ENCODE assay signal across 19 cellular contexts in the genomic region with DNA sequence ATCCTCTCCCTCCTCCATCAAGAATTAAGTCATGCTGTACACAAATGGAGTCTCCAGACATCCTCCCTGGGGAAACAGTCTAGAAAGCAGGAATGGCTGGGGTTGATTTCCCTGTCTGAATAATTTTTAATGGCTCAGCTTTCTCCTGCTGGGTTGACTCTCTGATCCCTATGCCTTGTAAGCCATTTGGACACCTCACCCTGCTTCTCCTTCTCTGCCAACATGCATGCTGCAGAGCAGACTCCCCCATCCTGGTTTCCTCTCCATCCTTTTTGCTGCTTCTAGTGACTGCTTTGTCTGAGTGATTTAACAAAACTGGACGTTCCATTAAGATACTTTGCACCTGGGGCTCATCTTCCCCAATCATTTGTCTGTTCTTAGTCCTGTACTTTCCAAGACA. TPM values are rescaled to one million over a fixed set of nuclear protein-coding genes. Genes with fewer than 3 reads are reported as not detected.
DNase-seq lines count a peak whose midpoint lies in the region; ATAC-seq and TF ChIP-seq lines count a peak whose summit lies in the region.
"Had no signal": no experiment of that assay in that cellular context is flagged by ENCODE, and none has a peak within 500 bp of the region (broad histone marks: within the 10 kb centered on the region; RNA-seq: fewer than 3 reads in every experiment).

No MANE protein-coding gene starts in this region.

- peaks cover 8% of the 10 kb centered on the region for H3K4me1 Mint-ChIP-seq in GM23338
- peaks cover 46% of the 10 kb centered on the region for H3K4me1 Mint-ChIP-seq in glutamatergic neuron (ENCODE audit: low read depth, unreplicated experiment)
- H3K4me1 Mint-ChIP-seq: CD4-positive, alpha-beta memory T cell had no signal

- H3K27me3 ChIP-seq in GM23338 (ENCODE audit: insufficient read depth) (no peaks in the 10 kb centered on the region), colonic mucosa (no peaks in the 10 kb centered on the region)

- H3K4me3 ChIP-seq in GM23338: no peak overlapping the region
- H3K4me3 ChIP-seq in colonic mucosa: no peak overlapping the region
- H3K4me3 ChIP-seq: GM12878, HAP-1 had no signal

- H3K4me3 Mint-ChIP-seq in GM23338: no peak overlapping the region
- H3K4me3 Mint-ChIP-seq in glutamatergic neuron (ENCODE audit: unreplicated experiment): peak overlapping the region; percentile 57
- H3K4me3 Mint-ChIP-seq: CD4-positive, alpha-beta memory T cell; HFFc6 had no signal

- H3K79me2 ChIP-seq in GM23338 (replicated peaks; ENCODE audit: insufficient read depth): no peaks in the 10 kb centered on the region

- H3K27ac Mint-ChIP-seq in GM23338 (no peak overlapping the region), glutamatergic neuron (ENCODE audit: unreplicated experiment) (peak overlapping the region; percentile 78)
- H3K27ac Mint-ChIP-seq: CD4-positive, alpha-beta memory T cell; HFFc6 had no signal

- ATAC-seq in GM23338 (no peak), GM18867 (IDR thresholded peaks at IDR 0.05; ENCODE audit: unreplicated experiment) (no peak)
- ATAC-seq: GM12878 had no signal

- H3K27me3 Mint-ChIP-seq in GM23338 (ENCODE audit: insufficient read depth, low read depth, poor library complexity): peaks cover 2% of the 10 kb centered on the region
- peaks cover 2% of the 10 kb centered on the region for H3K27me3 Mint-ChIP-seq in glutamatergic neuron (ENCODE audit: unreplicated experiment)

- H3K9me3 Mint-ChIP-seq in GM23338 (no peaks in the 10 kb centered on the region; the same call in 2 of the 3 replicates), glutamatergic neuron (ENCODE audit: unreplicated experiment) (peaks cover 7% of the 10 kb centered on the region)
- H3K9me3 Mint-ChIP-seq: CD4-positive, alpha-beta memory T cell had no signal

- no peaks in the 10 kb centered on the region for H4K20me1 ChIP-seq in GM23338 (replicated peaks; ENCODE audit: insufficient read depth)

- H3K9me2 ChIP-seq in GM23338 (ENCODE audit: insufficient read depth): no peaks in the 10 kb centered on the region

- H3K4me1 ChIP-seq in GM23338 (ENCODE audit: insufficient read depth): peaks cover 5% of the 10 kb centered on the region
- H3K4me1 ChIP-seq in colonic mucosa: no peaks in the 10 kb centered on the region
- H3K4me1 ChIP-seq: HAP-1 had no signal

- no peaks in the 10 kb centered on the region for H3F3A ChIP-seq in GM23338 (replicated peaks; ENCODE audit: low read depth)

- H3K27ac ChIP-seq in GM23338 (ENCODE audit: low read depth) (no peak overlapping the region), colonic mucosa (no peak overlapping the region)

- H3K9ac ChIP-seq in colonic mucosa (ENCODE audit: low read depth in 2 of 2, low read length in 2 of 2): no peak overlapping the region

- intact Hi-C loops in colonic mucosa (cut with DNase I): no loop called here

- no peak overlapping the region for H3K4me2 ChIP-seq in GM23338

- DNase-seq in GM23338 (ENCODE audit: low spot score) (no peak), cerebellar cortex (ENCODE audit: low spot score) (peak; percentile 75), glutamatergic neuron (no peak), retina (peak; percentile 40), colonic mucosa (no peak)
- no peak for DNase-seq in stimulated activated CD4-positive, alpha-beta T cell treated with anti-CD3 and anti-CD28 coated beads, Interleukin-2, amount 100 ng/mL, for 24 hours
- DNase-seq: Calu3; CD4-positive, alpha-beta memory T cell; COR-L47; DMS153; DND-41; GDM1; GOT3; HFFc6 had no signal

- no peak for TF ChIP-seq CTCF in GM23338 (conservative IDR thresholded peaks at IDR 0.05; ENCODE audit: low read depth in 2 of 2)
- no peak for TF ChIP-seq CTCF in glutamatergic neuron (IDR thresholded peaks at IDR 0.05; ENCODE audit: partially characterized antibody, unreplicated experiment)
- TF ChIP-seq CTCF in colonic mucosa (IDR thresholded peaks at IDR 0.05): no peak

- H3K36me3 ChIP-seq in GM23338 (ENCODE audit: insufficient read depth): no peaks in the 10 kb centered on the region
- H3K36me3 ChIP-seq in colonic mucosa: no peaks in the 10 kb centered on the region
- H3K36me3 ChIP-seq: HAP-1 had no signal

- H3K36me3 Mint-ChIP-seq in GM23338 (ENCODE audit: low read depth) (no peaks in the 10 kb centered on the region), glutamatergic neuron (ENCODE audit: unreplicated experiment) (no peaks in the 10 kb centered on the region)
- H3K36me3 Mint-ChIP-seq: CD4-positive, alpha-beta memory T cell had no signal

- no peaks in the 10 kb centered on the region for H3K9me3 ChIP-seq in colonic mucosa
- H3K9me3 ChIP-seq: HAP-1 had no signal

- 0 out of 2 replicates have a peak overlapping the region, but pooled peaks have one; percentile 32 for H2AFZ ChIP-seq in GM23338

TF ChIP-seq in GM23338, 12 proteins besides CTCF, POLR2A, EP300 and RAD21:
- TF ChIP-seq, protein P1, sequence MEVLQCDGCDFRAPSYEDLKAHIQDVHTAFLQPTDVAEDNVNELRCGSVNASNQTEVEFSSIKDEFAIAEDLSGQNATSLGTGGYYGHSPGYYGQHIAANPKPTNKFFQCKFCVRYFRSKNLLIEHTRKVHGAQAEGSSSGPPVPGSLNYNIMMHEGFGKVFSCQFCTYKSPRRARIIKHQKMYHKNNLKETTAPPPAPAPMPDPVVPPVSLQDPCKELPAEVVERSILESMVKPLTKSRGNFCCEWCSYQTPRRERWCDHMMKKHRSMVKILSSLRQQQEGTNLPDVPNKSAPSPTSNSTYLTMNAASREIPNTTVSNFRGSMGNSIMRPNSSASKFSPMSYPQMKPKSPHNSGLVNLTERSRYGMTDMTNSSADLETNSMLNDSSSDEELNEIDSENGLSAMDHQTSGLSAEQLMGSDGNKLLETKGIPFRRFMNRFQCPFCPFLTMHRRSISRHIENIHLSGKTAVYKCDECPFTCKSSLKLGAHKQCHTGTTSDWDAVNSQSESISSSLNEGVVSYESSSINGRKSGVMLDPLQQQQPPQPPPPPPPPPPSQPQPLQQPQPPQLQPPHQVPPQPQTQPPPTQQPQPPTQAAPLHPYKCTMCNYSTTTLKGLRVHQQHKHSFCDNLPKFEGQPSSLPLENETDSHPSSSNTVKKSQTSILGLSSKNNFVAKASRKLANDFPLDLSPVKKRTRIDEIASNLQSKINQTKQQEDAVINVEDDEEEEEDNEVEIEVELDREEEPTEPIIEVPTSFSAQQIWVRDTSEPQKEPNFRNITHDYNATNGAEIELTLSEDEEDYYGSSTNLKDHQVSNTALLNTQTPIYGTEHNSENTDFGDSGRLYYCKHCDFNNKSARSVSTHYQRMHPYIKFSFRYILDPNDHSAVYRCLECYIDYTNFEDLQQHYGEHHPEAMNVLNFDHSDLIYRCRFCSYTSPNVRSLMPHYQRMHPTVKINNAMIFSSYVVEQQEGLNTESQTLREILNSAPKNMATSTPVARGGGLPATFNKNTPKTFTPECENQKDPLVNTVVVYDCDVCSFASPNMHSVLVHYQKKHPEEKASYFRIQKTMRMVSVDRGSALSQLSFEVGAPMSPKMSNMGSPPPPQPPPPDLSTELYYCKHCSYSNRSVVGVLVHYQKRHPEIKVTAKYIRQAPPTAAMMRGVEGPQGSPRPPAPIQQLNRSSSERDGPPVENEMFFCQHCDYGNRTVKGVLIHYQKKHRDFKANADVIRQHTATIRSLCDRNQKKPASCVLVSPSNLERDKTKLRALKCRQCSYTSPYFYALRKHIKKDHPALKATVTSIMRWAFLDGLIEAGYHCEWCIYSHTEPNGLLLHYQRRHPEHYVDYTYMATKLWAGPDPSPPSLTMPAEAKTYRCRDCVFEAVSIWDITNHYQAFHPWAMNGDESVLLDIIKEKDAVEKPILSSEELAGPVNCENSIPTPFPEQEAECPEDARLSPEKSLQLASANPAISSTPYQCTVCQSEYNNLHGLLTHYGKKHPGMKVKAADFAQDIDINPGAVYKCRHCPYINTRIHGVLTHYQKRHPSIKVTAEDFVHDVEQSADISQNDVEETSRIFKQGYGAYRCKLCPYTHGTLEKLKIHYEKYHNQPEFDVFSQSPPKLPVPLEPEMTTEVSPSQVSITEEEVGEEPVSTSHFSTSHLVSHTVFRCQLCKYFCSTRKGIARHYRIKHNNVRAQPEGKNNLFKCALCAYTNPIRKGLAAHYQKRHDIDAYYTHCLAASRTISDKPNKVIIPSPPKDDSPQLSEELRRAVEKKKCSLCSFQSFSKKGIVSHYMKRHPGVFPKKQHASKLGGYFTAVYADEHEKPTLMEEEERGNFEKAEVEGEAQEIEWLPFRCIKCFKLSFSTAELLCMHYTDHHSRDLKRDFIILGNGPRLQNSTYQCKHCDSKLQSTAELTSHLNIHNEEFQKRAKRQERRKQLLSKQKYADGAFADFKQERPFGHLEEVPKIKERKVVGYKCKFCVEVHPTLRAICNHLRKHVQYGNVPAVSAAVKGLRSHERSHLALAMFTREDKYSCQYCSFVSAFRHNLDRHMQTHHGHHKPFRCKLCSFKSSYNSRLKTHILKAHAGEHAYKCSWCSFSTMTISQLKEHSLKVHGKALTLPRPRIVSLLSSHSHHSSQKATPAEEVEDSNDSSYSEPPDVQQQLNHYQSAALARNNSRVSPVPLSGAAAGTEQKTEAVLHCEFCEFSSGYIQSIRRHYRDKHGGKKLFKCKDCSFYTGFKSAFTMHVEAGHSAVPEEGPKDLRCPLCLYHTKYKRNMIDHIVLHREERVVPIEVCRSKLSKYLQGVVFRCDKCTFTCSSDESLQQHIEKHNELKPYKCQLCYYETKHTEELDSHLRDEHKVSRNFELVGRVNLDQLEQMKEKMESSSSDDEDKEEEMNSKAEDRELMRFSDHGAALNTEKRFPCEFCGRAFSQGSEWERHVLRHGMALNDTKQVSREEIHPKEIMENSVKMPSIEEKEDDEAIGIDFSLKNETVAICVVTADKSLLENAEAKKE (CRISPR knock-in tag; IDR thresholded peaks at IDR 0.05): no peak
- TF ChIP-seq, protein P2, sequence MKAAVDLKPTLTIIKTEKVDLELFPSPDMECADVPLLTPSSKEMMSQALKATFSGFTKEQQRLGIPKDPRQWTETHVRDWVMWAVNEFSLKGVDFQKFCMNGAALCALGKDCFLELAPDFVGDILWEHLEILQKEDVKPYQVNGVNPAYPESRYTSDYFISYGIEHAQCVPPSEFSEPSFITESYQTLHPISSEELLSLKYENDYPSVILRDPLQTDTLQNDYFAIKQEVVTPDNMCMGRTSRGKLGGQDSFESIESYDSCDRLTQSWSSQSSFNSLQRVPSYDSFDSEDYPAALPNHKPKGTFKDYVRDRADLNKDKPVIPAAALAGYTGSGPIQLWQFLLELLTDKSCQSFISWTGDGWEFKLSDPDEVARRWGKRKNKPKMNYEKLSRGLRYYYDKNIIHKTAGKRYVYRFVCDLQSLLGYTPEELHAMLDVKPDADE (IDR thresholded peaks at IDR 0.05): no peak

RNA-seq across cellular contexts. Expression of a gene that starts 22.2 kb away (rescaled TPM):
- 0.16 and 0.76 TPM in 2 replicates for total RNA-seq in GM23338 (2014; rRNA removed; shearing (Covaris generic))
- 0.06 and 0.09 TPM in 2 replicates for polyA plus RNA-seq in GM23338 (2016; fragmentation: Nextera tagmentation; extraction: Ambion mirVana)
- total RNA-seq in glutamatergic neuron (ENCODE audit: unreplicated experiment) (7.1 TPM), colonic mucosa (1 to 10 TPM in 1 of 2 donors, under 1 TPM in 1; 0.17 to 1.1 TPM)
- total RNA-seq: A172, HFFc6 had no signal
- polyA plus RNA-seq: BJ; CD4-positive, alpha-beta memory T cell had no signal

Comparison
In these comparisons a context has a peak if more than half of its experiments do, and no peak if none do; other contexts are left out.
1. DNase-seq: peak in cerebellar cortex (single experiment) and retina (single experiment); none in GM23338 (single experiment), glutamatergic neuron (single experiment), stimulated activated CD4-positive, alpha-beta T cell treated with anti-CD3 and anti-CD28 coated beads, Interleukin-2, amount 100 ng/mL, for 24 hours (0 of 2) and colonic mucosa (single experiment).